29 cellular contexts compared by ENCODE assay signal in genomic region chr12:128474916-128475315, GRCh38.
"Had no signal": no experiment of that assay in that cellular context is flagged by ENCODE, and none has a peak within 500 bp of the region (broad histone marks: within the 10 kb centered on the region; RNA-seq: fewer than 3 reads in every experiment).

No MANE protein-coding gene starts in this region.

- H3K4me1 ChIP-seq: adrenal gland, body of pancreas, breast epithelium, Peyer's patch, SJSA1 had no signal

- H3K4me1 Mint-ChIP-seq: activated CD4-positive, alpha-beta T cell treated with anti-CD3 and anti-CD28 coated beads, Interleukin-2, amount 10 ng/mL, durations not matched to agents 24 days and 14 days had no signal

- H3K27me3 Mint-ChIP-seq: activated CD4-positive, alpha-beta T cell treated with anti-CD3 and anti-CD28 coated beads, Interleukin-2, amount 10 ng/mL, durations not matched to agents 24 days and 14 days; activated T-cell treated with anti-CD3 and anti-CD28 coated beads, Interleukin-2, amount 50 U/mL, for 24 hours had no signal

- H3K9me3 ChIP-seq: adrenal gland, body of pancreas, breast epithelium, Peyer's patch, SJSA1, SK-N-SH had no signal

- H3K27ac Mint-ChIP-seq: activated CD4-positive, alpha-beta T cell treated with anti-CD3 and anti-CD28 coated beads, Interleukin-2, amount 10 ng/mL, durations not matched to agents 24 days and 14 days; activated CD8-positive, alpha-beta T cell treated with anti-CD3 and anti-CD28 coated beads for 36 hours; activated T-cell treated with anti-CD3 and anti-CD28 coated beads, Interleukin-2, amount 50 U/mL, for 24 hours; activated T-helper 2 cell treated with anti-CD3 and anti-CD28 coated beads, Interferon-gamma antibody, Interleukin-2, Interleukin-4, amounts not matched to agents 10 μg/mL and 5 μg/mL and 100 μg/mL, durations not matched to agents 14 hours and 24 hours and 36 hours; T-helper 1 cell treated with Interleukin-12 subunit alpha and Interleukin-12 subunit beta and Interleukin-4 antibody, amounts not matched to agents 30 μg/mL and 1 μg/mL, for 36 hours; T-helper 2 cell treated with Interferon-gamma antibody and Interleukin-4, amounts not matched to agents 5 μg/mL and 100 μg/mL, for 36 hours had no signal

- ATAC-seq: activated CD8-positive, alpha-beta T cell treated with anti-CD3 and anti-CD28 coated beads for 36 hours; activated naive CD4-positive, alpha-beta T cell treated with anti-CD3 and anti-CD28 coated beads, Interleukin-2, amount 50 U/mL, for 72 hours; body of pancreas; PC-3 had no signal

- H3K27me3 ChIP-seq: adrenal gland, body of pancreas, breast epithelium, Peyer's patch, SJSA1 had no signal

- H3K36me3 ChIP-seq: adrenal gland, breast epithelium, Peyer's patch, SJSA1 had no signal

- H3K4me3 ChIP-seq: adrenal gland, body of pancreas, breast epithelium, Peyer's patch, SJSA1 had no signal

- H3K27ac ChIP-seq: adrenal gland, body of pancreas, breast epithelium, Peyer's patch, SJSA1 had no signal

- H3K4me3 Mint-ChIP-seq: activated CD4-positive, alpha-beta T cell treated with anti-CD3 and anti-CD28 coated beads, Interleukin-2, amount 10 ng/mL, durations not matched to agents 24 days and 14 days; activated CD8-positive, alpha-beta T cell treated with anti-CD3 and anti-CD28 coated beads for 36 hours; activated T-cell treated with anti-CD3 and anti-CD28 coated beads, Interleukin-2, amount 50 U/mL, for 24 hours; T-helper 1 cell treated with Interleukin-12 subunit alpha and Interleukin-12 subunit beta and Interleukin-4 antibody, amounts not matched to agents 30 μg/mL and 1 μg/mL, for 36 hours; T-helper 2 cell treated with Interferon-gamma antibody and Interleukin-4, amounts not matched to agents 5 μg/mL and 100 μg/mL, for 36 hours had no signal

- DNase-seq: activated CD4-positive, alpha-beta T cell treated with anti-CD3 and anti-CD28 coated beads, Interleukin-2, amount 10 ng/mL, durations not matched to agents 24 days and 14 days; activated CD4-positive, alpha-beta T cell treated with anti-CD3 and anti-CD28 coated beads, Interleukin-2, amount 50 U/mL, for 4 hours; activated CD8-positive, alpha-beta T cell treated with anti-CD3 and anti-CD28 coated beads for 36 hours; activated gamma-delta T cell; activated naive CD4-positive, alpha-beta T cell treated with Interleukin-2 at 50 U/mL for 16 hours; activated T-cell treated with anti-CD3 and anti-CD28 coated beads, Interleukin-2, amount 50 U/mL, for 24 hours; adrenal gland; body of pancreas; NCI-H1105; NCI-H1417 treated with DMSO at 0.1 percent for 48 hours; NCI-H187 treated with DMSO at 0.1 percent for 48 hours; NCI-H2081; NCI-H2171 treated with DMSO at 0.1 percent for 48 hours; NCI-H2227 treated with DMSO at 0.1 percent for 48 hours; NCI-H446; NCI-H510A treated with DMSO at 0.1 percent for 48 hours; NCI-H526 treated with DMSO at 0.1 percent for 48 hours; NK-92 treated with Interleukin-12 subunit alpha and Interleukin-12 subunit beta, amount 100 ng/mL, for 24 hours; PC-3; Peyer's patch; RPMI8226; SHP77 treated with DMSO at 0.1 percent for 48 hours; SK-N-SH had no signal
